15 cellular contexts compared by ENCODE assay signal in the genomic region with DNA sequence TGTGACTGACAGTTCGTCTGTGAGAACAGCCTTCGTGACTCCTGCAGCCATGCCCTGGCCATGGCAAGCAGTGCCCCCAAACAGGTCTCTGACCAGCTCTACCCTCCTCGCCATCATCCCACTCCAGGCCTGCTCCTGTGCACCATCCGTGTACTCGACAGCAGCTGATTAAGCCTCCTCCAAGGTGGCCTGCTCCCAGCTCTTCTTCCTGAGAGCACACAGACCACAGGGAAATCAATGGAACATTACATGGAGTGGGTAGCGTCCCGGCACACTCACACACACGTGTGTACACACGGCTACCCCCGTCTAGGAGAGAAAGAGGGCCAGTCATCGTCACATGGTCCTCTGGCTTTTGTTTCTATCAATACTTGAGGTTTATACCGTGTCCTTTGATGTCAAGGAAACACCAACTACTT. TPM values are rescaled to one million over a fixed set of nuclear protein-coding genes. Genes with fewer than 3 reads are reported as not detected.
A peak's percentile ranks its signal among the peaks of the same experiment; 100 is the strongest.
DNase-seq lines count a peak whose midpoint lies in the region; TF ChIP-seq lines count a peak whose summit lies in the region.
"Had no signal": no experiment of that assay in that cellular context is flagged by ENCODE, and none has a peak within 500 bp of the region (broad histone marks: within the 10 kb centered on the region; RNA-seq: fewer than 3 reads in every experiment).

No MANE protein-coding gene starts in this region.

- no peak overlapping the region for H2AFZ ChIP-seq in hepatocyte

- no peaks in the 10 kb centered on the region for H4K20me1 ChIP-seq in hepatocyte (ENCODE audit: insufficient read depth, poor library complexity, severe bottlenecking)

- no peaks in the 10 kb centered on the region for H3K36me3 Mint-ChIP-seq in activated naive CD8-positive, alpha-beta T cell treated with anti-CD3 and anti-CD28 coated beads for 36 hours
- peaks cover 65% of the 10 kb centered on the region for H3K36me3 Mint-ChIP-seq in activated T-helper 2 cell treated with anti-CD3 and anti-CD28 coated beads, Interferon-gamma antibody, Interleukin-2, Interleukin-4, amounts not matched to agents 10 μg/mL and 5 μg/mL and 100 μg/mL, durations not matched to agents 14 hours and 24 hours and 36 hours (ENCODE audit: low read depth)

- peak overlapping the region; percentile 1 for H3K9ac ChIP-seq in HUES6 (ENCODE audit: low read length)
- no peak overlapping the region for H3K9ac ChIP-seq in SK-N-MC (ENCODE audit: insufficient read length)
- H3K9ac ChIP-seq in subcutaneous abdominal adipose tissue (ENCODE audit: low read length in 5 of 5) = peak overlapping the region in 2 of 5 donors; percentile 12 to 19

- peaks cover 73% of the 10 kb centered on the region for H3K36me3 ChIP-seq in HUES6 (ENCODE audit: control insufficient read depth, insufficient read depth, low read length)
- peaks cover 84% of the 10 kb centered on the region for H3K36me3 ChIP-seq in SK-N-MC (ENCODE audit: insufficient read depth, low read length)
- H3K36me3 ChIP-seq in hepatocyte (replicated peaks; ENCODE audit: insufficient read depth, low read depth) = no peaks in the 10 kb centered on the region
- peaks cover 29 to 77% (median 67%) of the 10 kb centered on the region in 5 donors for H3K36me3 ChIP-seq in subcutaneous abdominal adipose tissue (ENCODE audit: control insufficient read depth in 5 of 5, insufficient read depth in 5 of 5, low read length in 5 of 5)

- H3K9me3 ChIP-seq in HUES6 (ENCODE audit: control insufficient read depth, insufficient read depth, low read depth, low read length) = no peaks in the 10 kb centered on the region
- H3K9me3 ChIP-seq in SK-N-MC (ENCODE audit: low read depth, low read length) = no peaks in the 10 kb centered on the region
- no peaks in the 10 kb centered on the region for H3K9me3 ChIP-seq in hepatocyte (ENCODE audit: low read depth)
- no peaks in the 10 kb centered on the region for H3K9me3 ChIP-seq in subcutaneous abdominal adipose tissue (ENCODE audit: control insufficient read depth in 5 of 5, low read length in 5 of 5)

- WGBS in hepatocyte (ENCODE audit: low lambda C conversion rate, missing lambda C conversion rate) = 85% methylated on average over 12 of the region's 12 CpGs

- no peak for DNase-seq in SK-N-MC (ENCODE audit: low read depth, low spot score)
- no peak for DNase-seq in hepatocyte (ENCODE audit: low spot score)
- DNase-seq in glomerular visceral epithelial cell (ENCODE audit: extremely low spot score) = no peak
- no peak for DNase-seq in activated naive CD8-positive, alpha-beta T cell treated with anti-CD3 and anti-CD28 coated beads for 36 hours
- no peak for DNase-seq in activated T-helper 2 cell treated with anti-CD3 and anti-CD28 coated beads, Interferon-gamma antibody, Interleukin-2, Interleukin-4, amounts not matched to agents 10 μg/mL and 5 μg/mL and 100 μg/mL, durations not matched to agents 14 hours and 24 hours and 36 hours (ENCODE audit: low spot score)
- no peak for DNase-seq in stimulated activated CD4-positive, alpha-beta T cell treated with anti-CD3 and anti-CD28 coated beads, Interleukin-4, amount 100 ng/mL, for 4 hours
- DNase-seq: activated effector memory CD4-positive, alpha-beta T cell treated with anti-CD3 and anti-CD28 coated beads, Interleukin-2, amount 50 U/mL, for 16 hours; left cardiac atrium; NCI-H774; nucleus accumbens had no signal

- H3K9me3 Mint-ChIP-seq in activated naive CD8-positive, alpha-beta T cell treated with anti-CD3 and anti-CD28 coated beads for 36 hours = no peaks in the 10 kb centered on the region
- H3K9me3 Mint-ChIP-seq in activated T-helper 2 cell treated with anti-CD3 and anti-CD28 coated beads, Interferon-gamma antibody, Interleukin-2, Interleukin-4, amounts not matched to agents 10 μg/mL and 5 μg/mL and 100 μg/mL, durations not matched to agents 14 hours and 24 hours and 36 hours = no peaks in the 10 kb centered on the region
- H3K9me3 Mint-ChIP-seq: stimulated activated memory B cell treated with anti-CD40 and anti-IgM and Interleukin-4, amounts not matched to agents 10 μg/mL and 1 μg/mL and 100 μg/mL, for 72 hours had no signal

- no peak for TF ChIP-seq CTCF in hepatocyte (IDR thresholded peaks at IDR 0.05; ENCODE audit: poor library complexity)

- no peaks in the 10 kb centered on the region for H3K4me1 Mint-ChIP-seq in activated naive CD8-positive, alpha-beta T cell treated with anti-CD3 and anti-CD28 coated beads for 36 hours
- H3K4me1 Mint-ChIP-seq in activated T-helper 2 cell treated with anti-CD3 and anti-CD28 coated beads, Interferon-gamma antibody, Interleukin-2, Interleukin-4, amounts not matched to agents 10 μg/mL and 5 μg/mL and 100 μg/mL, durations not matched to agents 14 hours and 24 hours and 36 hours (ENCODE audit: low read depth) = peaks cover 13% of the 10 kb centered on the region

- H3K4me1 ChIP-seq in HUES6 (ENCODE audit: control insufficient read depth, insufficient read depth, low read length) = peaks cover 31% of the 10 kb centered on the region
- H3K4me1 ChIP-seq in hepatocyte (ENCODE audit: insufficient read depth) = peaks cover 64% of the 10 kb centered on the region
- H3K4me1 ChIP-seq in subcutaneous abdominal adipose tissue (ENCODE audit: control insufficient read depth in 5 of 5, insufficient read depth in 5 of 5, low read length in 5 of 5) = peaks cover 40 to 88% (median 71%) of the 10 kb centered on the region in 5 donors

- no peak overlapping the region for H3K4me3 Mint-ChIP-seq in activated naive CD8-positive, alpha-beta T cell treated with anti-CD3 and anti-CD28 coated beads for 36 hours
- no peak overlapping the region for H3K4me3 Mint-ChIP-seq in activated T-helper 2 cell treated with anti-CD3 and anti-CD28 coated beads, Interferon-gamma antibody, Interleukin-2, Interleukin-4, amounts not matched to agents 10 μg/mL and 5 μg/mL and 100 μg/mL, durations not matched to agents 14 hours and 24 hours and 36 hours (ENCODE audit: low read depth)
- H3K4me3 Mint-ChIP-seq: stimulated activated memory B cell treated with anti-CD40 and anti-IgM and Interleukin-4, amounts not matched to agents 10 μg/mL and 1 μg/mL and 100 μg/mL, for 72 hours had no signal

- no peak overlapping the region for H3K4me2 ChIP-seq in hepatocyte

- H3K4me3 ChIP-seq in HUES6 (ENCODE audit: low read depth, low read length) (no peak overlapping the region), SK-N-MC (no peak overlapping the region), hepatocyte (no peak overlapping the region), subcutaneous abdominal adipose tissue (ENCODE audit: low read depth in 1 of 5, low read length in 5 of 5) (peak overlapping the region in 1 of 5 donors; percentile 12)
- H3K4me3 ChIP-seq: GM12878 had no signal

- H3K27ac ChIP-seq in HUES6 (ENCODE audit: low read depth, low read length) (no peak overlapping the region), SK-N-MC (peak overlapping the region; percentile 98; the same call in 1 of the 2 replicates), hepatocyte (peak overlapping the region; percentile 91), subcutaneous abdominal adipose tissue (ENCODE audit: low read depth, low read length) (peak overlapping the region; percentile 93)
- H3K27ac ChIP-seq: foreskin keratinocyte had no signal

- H3K9me2 ChIP-seq in hepatocyte (replicated peaks; ENCODE audit: insufficient read depth) = no peaks in the 10 kb centered on the region

- intact Hi-C loops in activated T-helper 2 cell treated with anti-CD3 and anti-CD28 coated beads, Interferon-gamma antibody, Interleukin-2, Interleukin-4, amounts not matched to agents 10 μg/mL and 5 μg/mL and 100 μg/mL, durations not matched to agents 14 hours and 24 hours and 36 hours (cut with micrococcal nuclease) = no loop called here

- H3K27me3 Mint-ChIP-seq in activated naive CD8-positive, alpha-beta T cell treated with anti-CD3 and anti-CD28 coated beads for 36 hours = no peaks in the 10 kb centered on the region
- no peaks in the 10 kb centered on the region for H3K27me3 Mint-ChIP-seq in activated T-helper 2 cell treated with anti-CD3 and anti-CD28 coated beads, Interferon-gamma antibody, Interleukin-2, Interleukin-4, amounts not matched to agents 10 μg/mL and 5 μg/mL and 100 μg/mL, durations not matched to agents 14 hours and 24 hours and 36 hours (ENCODE audit: low read depth)
- H3K27me3 Mint-ChIP-seq: stimulated activated memory B cell treated with anti-CD40 and anti-IgM and Interleukin-4, amounts not matched to agents 10 μg/mL and 1 μg/mL and 100 μg/mL, for 72 hours had no signal

- peaks cover 72% of the 10 kb centered on the region for H3K79me2 ChIP-seq in hepatocyte

- H3K27me3 ChIP-seq in HUES6 (ENCODE audit: control insufficient read depth, insufficient read depth, low read length) = no peaks in the 10 kb centered on the region
- H3K27me3 ChIP-seq in hepatocyte = no peaks in the 10 kb centered on the region
- no peaks in the 10 kb centered on the region for H3K27me3 ChIP-seq in subcutaneous abdominal adipose tissue (ENCODE audit: control insufficient read depth in 5 of 5, insufficient read depth in 4 of 5, low read length in 5 of 5)
- H3K27me3 ChIP-seq: foreskin keratinocyte had no signal

- no peak overlapping the region for H3K27ac Mint-ChIP-seq in activated naive CD8-positive, alpha-beta T cell treated with anti-CD3 and anti-CD28 coated beads for 36 hours
- H3K27ac Mint-ChIP-seq in activated T-helper 2 cell treated with anti-CD3 and anti-CD28 coated beads, Interferon-gamma antibody, Interleukin-2, Interleukin-4, amounts not matched to agents 10 μg/mL and 5 μg/mL and 100 μg/mL, durations not matched to agents 14 hours and 24 hours and 36 hours = no peak overlapping the region
- H3K27ac Mint-ChIP-seq: stimulated activated memory B cell treated with anti-CD40 and anti-IgM and Interleukin-4, amounts not matched to agents 10 μg/mL and 1 μg/mL and 100 μg/mL, for 72 hours had no signal

RNA-seq across cellular contexts. Expression of a gene that starts 21.1 kb away (rescaled TPM):
- 1,102 and 1,220 TPM in 2 replicates for total RNA-seq in hepatocyte
- polyA plus RNA-seq in hepatocyte = 1,699 and 1,702 TPM in 2 replicates
- 10 to 100 TPM; 44.0 to 44.8 TPM for total RNA-seq in activated naive CD8-positive, alpha-beta T cell treated with anti-CD3 and anti-CD28 coated beads for 36 hours
- total RNA-seq in activated T-helper 2 cell treated with anti-CD3 and anti-CD28 coated beads, Interferon-gamma antibody, Interleukin-2, Interleukin-4, amounts not matched to agents 10 μg/mL and 5 μg/mL and 100 μg/mL, durations not matched to agents 14 hours and 24 hours and 36 hours = 262 and 267 TPM in 2 replicates
